In the genomic region with DNA sequence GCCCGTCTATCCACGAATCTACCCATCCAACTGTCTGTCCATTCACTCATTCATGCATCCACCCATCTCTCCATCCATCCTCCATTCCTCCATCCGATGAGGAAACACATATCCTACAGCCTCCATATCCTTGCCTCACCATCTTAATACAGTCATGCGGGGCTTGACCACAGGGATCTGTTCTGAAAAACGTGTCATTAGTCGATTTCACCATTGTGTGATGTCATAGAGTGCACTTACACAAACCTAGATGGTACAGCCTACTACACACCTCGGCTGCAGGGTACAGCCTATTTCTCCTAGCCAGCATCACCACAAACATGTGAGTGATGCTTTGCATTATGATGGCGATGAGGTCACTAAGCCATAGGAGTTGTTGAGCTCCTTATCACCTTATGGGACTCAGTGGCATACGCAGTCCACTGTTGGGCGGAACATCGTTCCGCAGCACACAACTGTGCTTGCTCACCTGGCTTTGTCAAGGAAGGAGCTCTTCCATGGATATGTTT, we compare ENCODE assay signal across 27 cellular contexts. TPM values are rescaled to one million over a fixed set of nuclear protein-coding genes. Genes with fewer than 3 reads are reported as not detected.
"Had no signal": no experiment of that assay in that cellular context is flagged by ENCODE, and none has a peak within 500 bp of the region (broad histone marks: within the 10 kb centered on the region; RNA-seq: fewer than 3 reads in every experiment).

No MANE protein-coding gene starts in this region.

- DNase-seq: dorsolateral prefrontal cortex; effector CD8-positive, alpha-beta T cell; gastrocnemius medialis; heart right ventricle; hypothalamus; kidney glomerular epithelial cell; mesendoderm; naive B cell; nephron progenitor cell; posterior cingulate gyrus; sigmoid colon; stimulated activated CD4-positive, alpha-beta T cell treated with anti-CD3 and anti-CD28 coated beads, Interleukin-2, amount 100 ng/mL, for 24 hours; stimulated activated naive CD4-positive, alpha-beta T cell; thyroid gland; upper lobe of left lung had no signal

- H3K36me3 Mint-ChIP-seq: naive B cell had no signal

- H3K36me3 ChIP-seq: gastrocnemius medialis, heart right ventricle, sigmoid colon, suprapubic skin, thyroid gland, upper lobe of left lung, vagina had no signal

- H3K4me1 ChIP-seq: gastrocnemius medialis, sigmoid colon, suprapubic skin, thyroid gland, upper lobe of left lung, vagina had no signal

- H3K27ac Mint-ChIP-seq: naive B cell, nephron progenitor cell had no signal

- FAIRE-seq: endometrium, islet of Langerhans had no signal

- H3K4me1 Mint-ChIP-seq: nephron progenitor cell had no signal

- H3K27me3 ChIP-seq: dorsolateral prefrontal cortex, gastrocnemius medialis, sigmoid colon, suprapubic skin, thyroid gland, upper lobe of left lung, vagina had no signal

- H3K9me3 ChIP-seq: gastrocnemius medialis, heart right ventricle, sigmoid colon, suprapubic skin, thyroid gland, upper lobe of left lung, vagina had no signal

- H3K27ac ChIP-seq: coronary artery, dorsolateral prefrontal cortex, gastrocnemius medialis, heart right ventricle, sigmoid colon, skin epidermis, suprapubic skin, thyroid gland, upper lobe of left lung, vagina had no signal

- H3K4me3 ChIP-seq: coronary artery, dorsolateral prefrontal cortex, gastrocnemius medialis, heart right ventricle, sigmoid colon, skin epidermis, suprapubic skin, thyroid gland, upper lobe of left lung, vagina had no signal

- H3K4me3 Mint-ChIP-seq: naive B cell, nephron progenitor cell had no signal

RNA-seq across cellular contexts. Expression of a gene that starts 1.9 kb away (rescaled TPM):
- total RNA-seq: esophagus mucosa, fibroblast of lung, fibroblast of villous mesenchyme, gastrocnemius medialis, lung microvascular endothelial cell, osteocyte, pulmonary artery endothelial cell, sigmoid colon, thyroid gland, vagina had no signal
